Comparison of ENCODE assay signal across 11 cellular contexts in the genomic region with DNA sequence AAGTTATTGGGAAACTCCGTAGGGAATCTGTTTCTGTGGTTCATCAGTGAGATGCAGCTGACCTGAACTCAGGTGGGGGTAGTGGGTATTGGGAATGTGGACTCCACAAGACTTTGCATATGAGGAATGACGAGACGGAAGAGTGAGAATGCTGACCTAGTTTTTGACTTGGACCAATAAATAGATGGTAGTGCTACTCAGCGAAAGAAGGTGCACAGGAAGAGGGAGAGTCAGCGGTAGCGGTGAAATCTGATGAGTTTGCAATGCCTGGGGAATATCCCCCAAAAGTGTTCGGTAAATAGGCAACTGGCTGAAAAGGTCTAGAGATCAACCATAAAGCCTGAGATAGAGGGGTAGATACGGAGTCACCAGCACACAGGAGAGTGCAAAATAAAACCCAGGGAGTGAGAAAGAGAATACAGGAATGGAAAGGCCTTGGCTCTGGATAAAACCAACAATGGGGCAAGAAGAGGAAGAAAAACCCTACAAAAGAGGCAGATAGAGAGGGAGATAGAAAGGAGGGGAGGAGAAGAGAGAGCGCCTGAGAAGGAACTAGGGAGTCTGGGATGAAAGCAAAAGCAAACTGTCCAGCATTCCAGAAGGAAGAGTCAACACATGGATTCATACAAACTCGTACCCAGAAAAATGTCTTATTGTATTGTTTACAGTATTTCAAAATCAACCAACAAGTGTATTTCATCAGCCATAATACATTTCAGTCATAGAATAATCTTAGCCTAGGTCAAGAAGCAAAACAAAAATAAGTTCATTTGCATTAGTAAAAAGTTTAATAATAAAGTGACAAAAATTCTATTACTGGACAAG. TPM values are rescaled to one million over a fixed set of nuclear protein-coding genes. Genes with fewer than 3 reads are reported as not detected.
DNase-seq lines count a peak whose midpoint lies in the region; ATAC-seq and TF ChIP-seq lines count a peak whose summit lies in the region.
"Had no signal": no experiment of that assay in that cellular context is flagged by ENCODE, and none has a peak within 500 bp of the region (broad histone marks: within the 10 kb centered on the region; RNA-seq: fewer than 3 reads in every experiment).

No MANE protein-coding gene starts in this region.

- peak overlapping the region; percentile 81 for H3K4me2 ChIP-seq in DOHH2 (ENCODE audit: low read length)
- peak overlapping the region; percentile 42 for H3K4me2 ChIP-seq in neural cell (ENCODE audit: low read length)

- H3F3A ChIP-seq in DOHH2 (ENCODE audit: control insufficient read depth, insufficient read depth) (no peaks in the 10 kb centered on the region), neural cell (ENCODE audit: insufficient read depth, low read length, poor library complexity, severe bottlenecking) (no peaks in the 10 kb centered on the region)

- no peak for TF ChIP-seq RAD21 in neural cell (conservative IDR thresholded peaks at IDR 0.05)

- DNase-seq in NCI-H226, result peak; percentile 76
- DNase-seq in dorsolateral prefrontal cortex, result no peak
- no peak for DNase-seq in heart right ventricle
- no peak for DNase-seq in HPDE6-E6E7 (ENCODE audit: extremely low spot score)
- DNase-seq in DMS 273 treated with DMSO at 0.1 percent for 48 hours (lab: John Stamatoyannopoulos, UW), result no peak
- DNase-seq in NCI-H146 (lab: John Stamatoyannopoulos, UW), result no peak
- DNase-seq: activated CD8-positive, alpha-beta memory T cell treated with anti-CD3 and anti-CD28 coated beads, Interleukin-2, amount 50 U/mL, for 4 hours; islet precursor cell; T-helper 1 cell had no signal

- no peaks in the 10 kb centered on the region for H3K9me2 ChIP-seq in DOHH2 (replicated peaks; ENCODE audit: control insufficient read depth, low read length)
- no peaks in the 10 kb centered on the region for H3K9me2 ChIP-seq in neural cell (ENCODE audit: insufficient read depth, low read length)

- TF ChIP-seq EP300 in neural cell (conservative IDR thresholded peaks at IDR 0.05; ENCODE audit: poor library complexity, severe bottlenecking), result no peak

- intact Hi-C loops in dorsolateral prefrontal cortex (cut with DNase I), result no loop called here
- intact Hi-C loops in heart right ventricle (cut with DNase I), result loop anchor here in 2 of 10 donors (5.0 kb wide), 2 partner anchors 46 to 71 kb away; no protein-coding TSS in a partner anchor

- H3K36me3 ChIP-seq in DOHH2 (ENCODE audit: control insufficient read depth, low read length) (peaks cover 18% of the 10 kb centered on the region), neural cell (ENCODE audit: insufficient read depth, low read length) (no peaks in the 10 kb centered on the region), heart right ventricle (peaks cover 0 to 15% (median 0%) of the 10 kb centered on the region in 9 donors)

- no peak overlapping the region for H3K9ac ChIP-seq in neural cell (ENCODE audit: low read length)

- H3K79me2 ChIP-seq in DOHH2 (ENCODE audit: control insufficient read depth, low read length) (peaks cover 90% of the 10 kb centered on the region), neural cell (replicated peaks; ENCODE audit: insufficient read depth, low read length) (peaks cover 94% of the 10 kb centered on the region)

- no peaks in the 10 kb centered on the region for H3K27me3 ChIP-seq in DOHH2 (ENCODE audit: control insufficient read depth, low read length)
- H3K27me3 ChIP-seq in dorsolateral prefrontal cortex, result no peaks in the 10 kb centered on the region
- no peaks in the 10 kb centered on the region for H3K27me3 ChIP-seq in neural cell (ENCODE audit: insufficient read depth, low read depth, low read length)
- no peaks in the 10 kb centered on the region for H3K27me3 ChIP-seq in heart right ventricle

- ATAC-seq in heart right ventricle, result no peak

- H3K4me3 ChIP-seq in DOHH2 (ENCODE audit: low read length) (no peak overlapping the region), dorsolateral prefrontal cortex (peak overlapping the region; percentile 10 to 94 (median 84)), neural cell (ENCODE audit: low read length) (peak overlapping the region; percentile 84), heart right ventricle (peak overlapping the region in 5 of 10 donors; percentile 1 to 86 (median 23))

- H4K20me1 ChIP-seq in DOHH2 (ENCODE audit: control insufficient read depth, insufficient read depth, low read depth, low read length), result peaks cover 27% of the 10 kb centered on the region
- H4K20me1 ChIP-seq in neural cell (ENCODE audit: insufficient read depth), result no peaks in the 10 kb centered on the region

- no peak overlapping the region for H2AFZ ChIP-seq in neural cell (ENCODE audit: low read depth, low read length)

- H3K9me3 ChIP-seq in DOHH2 (ENCODE audit: control insufficient read depth, insufficient read depth, low read length), result no peaks in the 10 kb centered on the region
- H3K9me3 ChIP-seq in neural cell (ENCODE audit: low read length), result no peaks in the 10 kb centered on the region
- no peaks in the 10 kb centered on the region for H3K9me3 ChIP-seq in heart right ventricle

- TF ChIP-seq CTCF in DOHH2 (IDR thresholded peaks at IDR 0.05; ENCODE audit: low read depth, low read length, poor library complexity, severe bottlenecking), result no peak
- TF ChIP-seq CTCF in dorsolateral prefrontal cortex (IDR thresholded peaks at IDR 0.05 in 54 of 56, conservative IDR thresholded peaks at IDR 0.05 in 2 of 56; ENCODE audit: low read depth in 1 of 56, partially characterized antibody in 56 of 56), result no peak
- TF ChIP-seq CTCF in neural cell (IDR thresholded peaks at IDR 0.05; ENCODE audit: poor library complexity, severe bottlenecking), result no peak
- TF ChIP-seq CTCF in heart right ventricle (IDR thresholded peaks at IDR 0.05), result no peak

- H3K4me1 ChIP-seq in DOHH2 (ENCODE audit: control insufficient read depth, low read length) (peaks cover 40% of the 10 kb centered on the region), heart right ventricle (peaks cover 2 to 88% (median 80%) of the 10 kb centered on the region in 9 donors)

- WGBS in heart right ventricle, 2 donors, result 78 to 82% methylated on average over 10 of the region's 10 CpGs

- H3K27ac ChIP-seq in DOHH2 (ENCODE audit: low read depth, low read length) (no peak overlapping the region), dorsolateral prefrontal cortex (peak overlapping the region in 37 of 59 donors; percentile 2 to 99 (median 44)), neural cell (ENCODE audit: low read length) (no peak overlapping the region), heart right ventricle (no peak overlapping the region)

TF ChIP-seq in neural cell, 6 proteins besides CTCF, POLR2A, EP300 and RAD21:
- TF ChIP-seq EZH2 (IDR thresholded peaks at IDR 0.05; ENCODE audit: borderline replicate concordance, insufficient read depth, low read length, poor library complexity, severe bottlenecking) (no peak), MXI1 (conservative IDR thresholded peaks at IDR 0.05; ENCODE audit: poor library complexity, severe bottlenecking) (no peak), POLR2AphosphoS5 (IDR thresholded peaks at IDR 0.05) (no peak), TAF1 (IDR thresholded peaks at IDR 0.05; ENCODE audit: low read depth) (no peak), SMC3 (conservative IDR thresholded peaks at IDR 0.05; ENCODE audit: poor library complexity) (no peak)
- TF ChIP-seq, protein P1, sequence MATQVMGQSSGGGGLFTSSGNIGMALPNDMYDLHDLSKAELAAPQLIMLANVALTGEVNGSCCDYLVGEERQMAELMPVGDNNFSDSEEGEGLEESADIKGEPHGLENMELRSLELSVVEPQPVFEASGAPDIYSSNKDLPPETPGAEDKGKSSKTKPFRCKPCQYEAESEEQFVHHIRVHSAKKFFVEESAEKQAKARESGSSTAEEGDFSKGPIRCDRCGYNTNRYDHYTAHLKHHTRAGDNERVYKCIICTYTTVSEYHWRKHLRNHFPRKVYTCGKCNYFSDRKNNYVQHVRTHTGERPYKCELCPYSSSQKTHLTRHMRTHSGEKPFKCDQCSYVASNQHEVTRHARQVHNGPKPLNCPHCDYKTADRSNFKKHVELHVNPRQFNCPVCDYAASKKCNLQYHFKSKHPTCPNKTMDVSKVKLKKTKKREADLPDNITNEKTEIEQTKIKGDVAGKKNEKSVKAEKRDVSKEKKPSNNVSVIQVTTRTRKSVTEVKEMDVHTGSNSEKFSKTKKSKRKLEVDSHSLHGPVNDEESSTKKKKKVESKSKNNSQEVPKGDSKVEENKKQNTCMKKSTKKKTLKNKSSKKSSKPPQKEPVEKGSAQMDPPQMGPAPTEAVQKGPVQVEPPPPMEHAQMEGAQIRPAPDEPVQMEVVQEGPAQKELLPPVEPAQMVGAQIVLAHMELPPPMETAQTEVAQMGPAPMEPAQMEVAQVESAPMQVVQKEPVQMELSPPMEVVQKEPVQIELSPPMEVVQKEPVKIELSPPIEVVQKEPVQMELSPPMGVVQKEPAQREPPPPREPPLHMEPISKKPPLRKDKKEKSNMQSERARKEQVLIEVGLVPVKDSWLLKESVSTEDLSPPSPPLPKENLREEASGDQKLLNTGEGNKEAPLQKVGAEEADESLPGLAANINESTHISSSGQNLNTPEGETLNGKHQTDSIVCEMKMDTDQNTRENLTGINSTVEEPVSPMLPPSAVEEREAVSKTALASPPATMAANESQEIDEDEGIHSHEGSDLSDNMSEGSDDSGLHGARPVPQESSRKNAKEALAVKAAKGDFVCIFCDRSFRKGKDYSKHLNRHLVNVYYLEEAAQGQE (IDR thresholded peaks at IDR 0.05; ENCODE audit: borderline replicate concordance), result no peak

RNA-seq across cellular contexts. Expression of gene ARHGAP21, which starts 5.4 kb away (rescaled TPM):
- total RNA-seq in dorsolateral prefrontal cortex, result 100 to 1,000 TPM; 325 to 877 (median 454) TPM
- 138 and 155 TPM in 2 replicates for polyA plus RNA-seq in neural cell
- 229 and 256 TPM in 2 replicates for polyA minus RNA-seq in neural cell
- 10 to 100 TPM; 35.2 to 52.3 (median 39.9) TPM for total RNA-seq in heart right ventricle
- polyA plus RNA-seq in heart right ventricle, result 10 to 100 TPM; 23.0 to 47.2 TPM

Comparison
In these comparisons a context has a peak if more than half of its experiments do, and no peak if none do; other contexts are left out.
1. H3K27ac ChIP-seq: peak in dorsolateral prefrontal cortex (37 of 59); none in DOHH2 (single experiment), neural cell (single experiment) and heart right ventricle (0 of 10).
2. RNA of gene ARHGAP21, which starts 5.4 kb away (total RNA-seq): 325 to 877 TPM in dorsolateral prefrontal cortex; 35.2 to 52.3 TPM in heart right ventricle; every median in the first group is over 4 times any median in the second.